Comparison of ENCODE assay signal across 38 cellular contexts in the genomic region with DNA sequence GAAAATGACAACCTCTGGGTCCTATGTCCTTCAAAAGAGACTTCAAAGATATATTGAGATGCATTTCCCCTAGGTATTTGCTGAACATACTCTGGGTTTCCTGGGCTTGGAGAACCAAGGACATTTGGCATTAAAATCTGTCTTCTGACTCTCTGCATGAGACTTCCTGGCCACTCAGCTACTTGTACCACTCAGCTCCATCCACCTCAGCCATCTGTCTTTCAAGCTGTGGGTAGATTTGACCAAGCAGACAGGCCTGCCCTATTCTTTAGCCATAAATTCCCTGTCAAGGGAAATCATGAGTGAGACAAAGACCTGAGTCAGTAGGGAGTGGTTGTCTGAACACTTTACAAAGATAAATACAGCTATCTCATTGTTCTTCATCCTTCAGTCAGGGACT.
"Had no signal": no experiment of that assay in that cellular context is flagged by ENCODE, and none has a peak within 500 bp of the region (broad histone marks: within the 10 kb centered on the region; RNA-seq: fewer than 3 reads in every experiment).

No MANE protein-coding gene starts in this region.

- H3K4me3 Mint-ChIP-seq: activated CD4-positive, alpha-beta memory T cell treated with anti-CD3 and anti-CD28 coated beads, Interleukin-2, amount 10 ng/mL, durations not matched to agents 7 days and 5 days; activated CD8-positive, alpha-beta memory T cell treated with anti-CD3 and anti-CD28 coated beads, Interleukin-2, amount 10 ng/mL, durations not matched to agents 7 days and 5 days; activated naive CD8-positive, alpha-beta T cell treated with anti-CD3 and anti-CD28 coated beads for 36 hours; activated T-cell treated with anti-CD3 and anti-CD28 coated beads, Interleukin-2, amount 50 U/mL, for 72 hours; activated T-helper 17 cell treated with anti-CD3 and anti-CD28 coated beads, Interleukin-2, amount 50 U/mL, for 72 hours; T-cell; T-helper 17 cell had no signal

- H3K4me3 ChIP-seq: Peyer's patch had no signal

- H3K27ac Mint-ChIP-seq: activated CD4-positive, alpha-beta memory T cell treated with anti-CD3 and anti-CD28 coated beads, Interleukin-2, amount 10 ng/mL, durations not matched to agents 7 days and 5 days; activated CD8-positive, alpha-beta memory T cell treated with anti-CD3 and anti-CD28 coated beads, Interleukin-2, amount 10 ng/mL, durations not matched to agents 7 days and 5 days; activated naive CD8-positive, alpha-beta T cell treated with anti-CD3 and anti-CD28 coated beads for 36 hours; activated T-cell treated with anti-CD3 and anti-CD28 coated beads, Interleukin-2, amount 50 U/mL, for 72 hours; activated T-helper 17 cell treated with anti-CD3 and anti-CD28 coated beads, Interleukin-2, amount 50 U/mL, for 72 hours; T-cell; T-helper 17 cell had no signal

- H3K9me3 ChIP-seq: Peyer's patch had no signal

- H3K4me1 Mint-ChIP-seq: activated CD4-positive, alpha-beta memory T cell treated with anti-CD3 and anti-CD28 coated beads, Interleukin-2, amount 10 ng/mL, durations not matched to agents 7 days and 5 days; activated CD8-positive, alpha-beta memory T cell treated with anti-CD3 and anti-CD28 coated beads, Interleukin-2, amount 10 ng/mL, durations not matched to agents 7 days and 5 days; activated naive CD8-positive, alpha-beta T cell treated with anti-CD3 and anti-CD28 coated beads for 36 hours; activated T-helper 17 cell treated with anti-CD3 and anti-CD28 coated beads, Interleukin-2, amount 50 U/mL, for 72 hours; T-cell; T-helper 17 cell had no signal

- H3K4me1 ChIP-seq: Peyer's patch had no signal

- H3K27me3 Mint-ChIP-seq: activated CD4-positive, alpha-beta memory T cell treated with anti-CD3 and anti-CD28 coated beads, Interleukin-2, amount 10 ng/mL, durations not matched to agents 7 days and 5 days; activated CD8-positive, alpha-beta memory T cell treated with anti-CD3 and anti-CD28 coated beads, Interleukin-2, amount 10 ng/mL, durations not matched to agents 7 days and 5 days; T-helper 17 cell had no signal

- ATAC-seq: activated CD8-positive, alpha-beta memory T cell treated with anti-CD3 and anti-CD28 coated beads, Interleukin-2, amount 10 ng/mL, durations not matched to agents 7 days and 5 days; activated T-cell treated with anti-CD3 and anti-CD28 coated beads, Interleukin-2, amount 50 U/mL, for 72 hours; activated T-helper 17 cell treated with anti-CD3 and anti-CD28 coated beads, Interleukin-2, amount 50 U/mL, for 72 hours; PC-3; Right ventricle myocardium inferior; SK-N-SH treated with all-trans-retinoic acid at 6 μM for 48 hours; T-cell; T-helper 17 cell had no signal

- H3K9me3 Mint-ChIP-seq: activated CD4-positive, alpha-beta memory T cell treated with anti-CD3 and anti-CD28 coated beads, Interleukin-2, amount 10 ng/mL, durations not matched to agents 7 days and 5 days; activated naive CD8-positive, alpha-beta T cell treated with anti-CD3 and anti-CD28 coated beads for 36 hours; activated T-cell treated with anti-CD3 and anti-CD28 coated beads, Interleukin-2, amount 50 U/mL, for 72 hours; activated T-helper 17 cell treated with anti-CD3 and anti-CD28 coated beads, Interleukin-2, amount 50 U/mL, for 72 hours; T-cell had no signal

- H3K27ac ChIP-seq: brain microvascular endothelial cell, Peyer's patch, WERI-Rb-1 had no signal

- H3K27me3 ChIP-seq: brain microvascular endothelial cell, Peyer's patch had no signal

- DNase-seq: activated CD4-positive, alpha-beta memory T cell treated with anti-CD3 and anti-CD28 coated beads, Interleukin-2, amount 10 ng/mL, durations not matched to agents 7 days and 5 days; activated CD4-positive, alpha-beta T cell treated with anti-CD3 and anti-CD28 coated beads for 1 hour; activated CD4-positive, alpha-beta T cell treated with anti-CD3 and anti-CD28 coated beads for 48 hours; activated CD4-positive, CD25-positive, alpha-beta regulatory T cell; activated CD8-positive, alpha-beta memory T cell treated with anti-CD3 and anti-CD28 coated beads for 24 hours; activated CD8-positive, alpha-beta memory T cell treated with anti-CD3 and anti-CD28 coated beads, Interleukin-2, amount 10 ng/mL, durations not matched to agents 7 days and 5 days; activated CD8-positive, alpha-beta memory T cell treated with anti-CD3 and anti-CD28 coated beads, Interleukin-2, amount 50 U/mL, for 48 hours; activated effector memory CD4-positive, alpha-beta T cell treated with anti-CD3 and anti-CD28 coated beads, Interleukin-2, amount 50 U/mL, for 16 hours; activated naive CD4-positive, alpha-beta T cell; activated naive CD4-positive, alpha-beta T cell treated with anti-CD3 and anti-CD28 coated beads, Interleukin-2, amount 50 U/mL, for 16 hours; activated naive CD8-positive, alpha-beta T cell treated with anti-CD3 and anti-CD28 coated beads for 36 hours; activated T-cell treated with anti-CD3 and anti-CD28 coated beads, Interleukin-2, amount 50 U/mL, for 72 hours; amniotic stem cell; aorta; brain microvascular endothelial cell; central memory CD4-positive, alpha-beta T cell; Kasumi-1; MM.1S; MV-4-11; NCI-H1092; NCI-H1436 treated with DMSO at 0.1 percent for 48 hours; NCI-H1694 treated with DMSO at 0.1 percent for 48 hours; NCI-H2029; NCI-H2107; NCI-H2171 treated with DMSO at 0.1 percent for 48 hours; NCI-H2227 treated with DMSO at 0.1 percent for 48 hours; NCI-H524 treated with DMSO at 0.1 percent for 48 hours; PC-3; Peyer's patch; RPMI8226; SIG-M5; T-cell; T-helper 17 cell; T-helper 9 cell; WERI-Rb-1 had no signal

- H3K36me3 ChIP-seq: brain microvascular endothelial cell, Peyer's patch, WERI-Rb-1 had no signal
